In genomic region chr6:148074735-148075134, GRCh38 we compare ENCODE assay signal across 19 cellular contexts.
DNase-seq lines count a peak whose midpoint lies in the region; ATAC-seq and TF ChIP-seq lines count a peak whose summit lies in the region.
"Had no signal": no experiment of that assay in that cellular context is flagged by ENCODE, and none has a peak within 500 bp of the region (broad histone marks: within the 10 kb centered on the region; RNA-seq: fewer than 3 reads in every experiment).

No MANE protein-coding gene starts in this region.

- intact Hi-C loops in activated CD4-positive, alpha-beta memory T cell treated with anti-CD3 and anti-CD28 coated beads for 36 hours (cut with micrococcal nuclease), result no loop called here

- POLR2A ChIA-PET in activated CD4-positive, alpha-beta memory T cell treated with anti-CD3 and anti-CD28 coated beads for 36 hours (lab: Charles Lee), result no interaction called here
- POLR2A ChIA-PET in HEK293T (lab: Yijun Ruan, JAX), result no interaction called here

- H3K4me3 Mint-ChIP-seq in activated CD4-positive, alpha-beta memory T cell treated with anti-CD3 and anti-CD28 coated beads for 36 hours, result no peak overlapping the region
- H3K4me3 Mint-ChIP-seq in stimulated activated effector memory CD8-positive, alpha-beta T cell treated with anti-CD3 and anti-CD28 coated beads, Interleukin-12 subunit alpha, Interleukin-12 subunit beta, amount 100 ng/mL, for 72 hours, result no peak overlapping the region
- H3K4me3 Mint-ChIP-seq: activated T-cell treated with anti-CD3 and anti-CD28 coated beads, Interleukin-2, amount 50 U/mL, for 4 hours; CD4-positive, alpha-beta T cell; natural killer cell treated with Interleukin-12 subunit alpha and Interleukin-12 subunit beta and Interleukin-15 and Interleukin-18, amount 100 ng/mL, for 72 hours had no signal

- ATAC-seq in HG02610 (IDR thresholded peaks at IDR 0.05; ENCODE audit: unreplicated experiment), result peak; percentile 81
- ATAC-seq in stimulated activated effector memory CD8-positive, alpha-beta T cell treated with anti-CD3 and anti-CD28 coated beads, Interleukin-12 subunit alpha, Interleukin-12 subunit beta, amount 100 ng/mL, for 72 hours, result no peak
- ATAC-seq: A549; activated T-cell treated with anti-CD3 and anti-CD28 coated beads, Interleukin-2, amount 50 U/mL, for 4 hours; lower lobe of right lung; natural killer cell treated with Interleukin-12 subunit alpha and Interleukin-12 subunit beta and Interleukin-15 and Interleukin-18, amount 100 ng/mL, for 72 hours had no signal

- no peaks in the 10 kb centered on the region for H3K4me1 Mint-ChIP-seq in activated CD4-positive, alpha-beta memory T cell treated with anti-CD3 and anti-CD28 coated beads for 36 hours (ENCODE audit: low read depth)
- no peaks in the 10 kb centered on the region for H3K4me1 Mint-ChIP-seq in stimulated activated effector memory CD8-positive, alpha-beta T cell treated with anti-CD3 and anti-CD28 coated beads, Interleukin-12 subunit alpha, Interleukin-12 subunit beta, amount 100 ng/mL, for 72 hours

- H3K27me3 Mint-ChIP-seq in activated CD4-positive, alpha-beta memory T cell treated with anti-CD3 and anti-CD28 coated beads for 36 hours, result peaks cover 4% of the 10 kb centered on the region
- H3K27me3 Mint-ChIP-seq: natural killer cell treated with Interleukin-12 subunit alpha and Interleukin-12 subunit beta and Interleukin-15 and Interleukin-18, amount 100 ng/mL, for 72 hours had no signal

- no peaks in the 10 kb centered on the region for H3K36me3 Mint-ChIP-seq in activated CD4-positive, alpha-beta memory T cell treated with anti-CD3 and anti-CD28 coated beads for 36 hours
- H3K36me3 Mint-ChIP-seq in stimulated activated effector memory CD8-positive, alpha-beta T cell treated with anti-CD3 and anti-CD28 coated beads, Interleukin-12 subunit alpha, Interleukin-12 subunit beta, amount 100 ng/mL, for 72 hours, result no peaks in the 10 kb centered on the region

- peak; percentile 5 for DNase-seq in NOMO-1 treated with DMSO at 0.1 percent for 48 hours (lab: John Stamatoyannopoulos, UW; ENCODE audit: unreplicated experiment)
- DNase-seq in NOMO-1 treated with dmso at 0.1 percent for 144 hours (lab: John Stamatoyannopoulos, UW; ENCODE audit: unreplicated experiment), result no peak
- DNase-seq in MV-4-11 (lab: John Stamatoyannopoulos, UW), result peak; percentile 50
- DNase-seq in activated CD4-positive, alpha-beta memory T cell treated with anti-CD3 and anti-CD28 coated beads for 36 hours, result no peak
- DNase-seq in NK-92 treated with Interleukin-12 subunit alpha and Interleukin-12 subunit beta, amount 100 ng/mL, for 24 hours (lab: John Stamatoyannopoulos, UW), result no peak
- DNase-seq in stimulated activated effector memory CD8-positive, alpha-beta T cell treated with anti-CD3 and anti-CD28 coated beads, Interleukin-12 subunit alpha, Interleukin-12 subunit beta, amount 100 ng/mL, for 72 hours (ENCODE audit: low spot score in 2 of 2), result no peak
- DNase-seq in HEK293T (ENCODE audit: extremely low spot score), result no peak
- DNase-seq: activated CD4-positive, alpha-beta T cell treated with anti-CD3 and anti-CD28 coated beads for 4 hours; activated T-cell treated with anti-CD3 and anti-CD28 coated beads, Interleukin-2, amount 50 U/mL, for 4 hours; CD4-positive, alpha-beta T cell; lower lobe of right lung; NCI-H187 treated with DMSO at 0.1 percent for 48 hours; NCI-H748 treated with DMSO at 0.1 percent for 48 hours; RPMI8226; stimulated activated CD4-positive, alpha-beta T cell treated with anti-CD3 and anti-CD28 coated beads, Interleukin-1b, Interleukin-23, amount 100 ng/mL, for 48 hours; stimulated activated CD8-positive, alpha-beta memory T cell treated with anti-CD3 and anti-CD28 coated beads, Interleukin-4, amount 100 ng/mL, for 48 hours had no signal

- peaks cover 5% of the 10 kb centered on the region for H3K9me3 Mint-ChIP-seq in activated CD4-positive, alpha-beta memory T cell treated with anti-CD3 and anti-CD28 coated beads for 36 hours
- H3K9me3 Mint-ChIP-seq in stimulated activated effector memory CD8-positive, alpha-beta T cell treated with anti-CD3 and anti-CD28 coated beads, Interleukin-12 subunit alpha, Interleukin-12 subunit beta, amount 100 ng/mL, for 72 hours, result peaks cover 5% of the 10 kb centered on the region

- CTCF ChIA-PET in activated CD4-positive, alpha-beta memory T cell treated with anti-CD3 and anti-CD28 coated beads for 36 hours (lab: Charles Lee), result no interaction called here
- CTCF ChIA-PET in HEK293T (lab: Yijun Ruan, JAX), result no interaction called here

- H3K27ac Mint-ChIP-seq in activated CD4-positive, alpha-beta memory T cell treated with anti-CD3 and anti-CD28 coated beads for 36 hours, result no peak overlapping the region
- no peak overlapping the region for H3K27ac Mint-ChIP-seq in stimulated activated effector memory CD8-positive, alpha-beta T cell treated with anti-CD3 and anti-CD28 coated beads, Interleukin-12 subunit alpha, Interleukin-12 subunit beta, amount 100 ng/mL, for 72 hours
- H3K27ac Mint-ChIP-seq: CD4-positive, alpha-beta T cell; natural killer cell treated with Interleukin-12 subunit alpha and Interleukin-12 subunit beta and Interleukin-15 and Interleukin-18, amount 100 ng/mL, for 72 hours had no signal

TF ChIP-seq in HEK293T, 16 proteins besides CTCF, POLR2A, EP300 and RAD21:
- TF ChIP-seq PKNOX1 (IDR thresholded peaks at IDR 0.05) (no peak), ZNF384 (IDR thresholded peaks at IDR 0.05) (no peak), L3MBTL2 (conservative IDR thresholded peaks at IDR 0.05) (no peak), CTBP1 (IDR thresholded peaks at IDR 0.05; ENCODE audit: borderline replicate concordance) (no peak), FOXK2 (IDR thresholded peaks at IDR 0.05) (no peak), TARDBP (IDR thresholded peaks at IDR 0.05) (no peak), LEF1 (IDR thresholded peaks at IDR 0.05; ENCODE audit: borderline replicate concordance) (no peak), FOXM1 (IDR thresholded peaks at IDR 0.05; ENCODE audit: borderline replicate concordance) (no peak), SP1 (IDR thresholded peaks at IDR 0.05) (no peak), NFRKB (IDR thresholded peaks at IDR 0.05) (no peak), BHLHE40 (IDR thresholded peaks at IDR 0.05; ENCODE audit: borderline replicate concordance) (no peak), SUZ12 (IDR thresholded peaks at IDR 0.05) (no peak), HDGF (IDR thresholded peaks at IDR 0.05; ENCODE audit: borderline replicate concordance) (no peak), ARNT (IDR thresholded peaks at IDR 0.05) (no peak), FOXA1 (IDR thresholded peaks at IDR 0.05) (no peak), ELF4 (IDR thresholded peaks at IDR 0.05) (no peak)
TF ChIP-seq in HEK293T: peak in this region for 0.

Comparison
In these comparisons a context has a peak if more than half of its experiments do, and no peak if none do; other contexts are left out.
1. DNase-seq: peak in NOMO-1 treated with DMSO at 0.1 percent for 48 hours (single experiment) and MV-4-11 (single experiment); none in NOMO-1 treated with dmso at 0.1 percent for 144 hours (single experiment), activated CD4-positive, alpha-beta memory T cell treated with anti-CD3 and anti-CD28 coated beads for 36 hours (single experiment), NK-92 treated with Interleukin-12 subunit alpha and Interleukin-12 subunit beta, amount 100 ng/mL, for 24 hours (single experiment), stimulated activated effector memory CD8-positive, alpha-beta T cell treated with anti-CD3 and anti-CD28 coated beads, Interleukin-12 subunit alpha, Interleukin-12 subunit beta, amount 100 ng/mL, for 72 hours (0 of 2) and HEK293T (single experiment).